Comparison of ENCODE assay signal across 8 cellular contexts in the genomic region with DNA sequence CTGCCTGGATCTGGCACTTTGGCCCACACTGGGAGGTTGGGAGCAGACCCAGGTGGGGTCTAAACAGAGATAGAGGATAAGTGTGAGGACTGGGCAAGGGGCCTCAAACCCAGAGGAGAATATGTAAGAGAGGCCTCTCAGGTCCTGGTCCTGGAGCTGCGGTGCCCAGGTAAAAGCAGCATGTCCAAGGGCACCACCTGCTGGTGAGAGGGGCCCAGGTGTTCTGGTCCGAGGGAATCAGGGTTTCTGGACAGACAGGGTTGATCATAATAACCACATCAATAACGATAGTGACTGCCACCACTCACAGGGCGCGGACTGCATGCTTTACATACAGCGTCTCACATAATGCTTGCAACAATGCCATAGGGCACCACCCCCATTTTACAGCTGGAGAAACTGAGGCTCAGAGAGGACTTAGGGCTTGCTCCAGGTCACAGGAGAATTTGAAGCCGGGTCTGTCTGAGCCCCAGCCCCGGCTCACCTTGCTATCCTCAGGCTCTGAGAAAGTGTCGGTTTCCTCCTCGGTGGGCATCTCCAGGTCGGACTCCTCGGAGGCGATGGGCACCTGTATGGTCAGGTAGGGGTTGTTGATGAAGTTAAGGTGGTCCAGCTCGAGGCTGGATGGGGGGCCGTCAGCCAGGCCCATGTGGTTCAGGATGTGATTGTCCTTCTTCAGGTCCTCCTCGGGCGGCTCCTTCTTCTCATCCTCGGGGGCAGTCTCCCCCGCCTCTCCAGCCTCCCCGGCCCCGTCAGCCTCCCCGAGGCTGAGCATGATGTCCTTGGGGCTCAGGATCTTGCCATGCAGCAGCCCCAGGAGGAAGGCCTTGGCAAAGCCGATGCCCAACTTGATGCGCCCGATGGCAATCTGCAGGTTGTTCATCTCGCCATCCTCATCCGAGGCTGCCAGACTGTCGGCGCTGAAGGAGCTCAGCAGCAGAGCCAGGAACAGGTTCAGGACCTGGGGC.
DNase-seq lines count a peak whose midpoint lies in the region; ATAC-seq and TF ChIP-seq lines count a peak whose summit lies in the region.

No MANE protein-coding gene starts in this region.

- TF ChIP-seq CTCF in NB4 (IDR thresholded peaks at IDR 0.05; ENCODE audit: low read depth, low read length): peak; percentile 11
- peak; percentile 63 for TF ChIP-seq CTCF in retinal pigment epithelial cell (conservative IDR thresholded peaks at IDR 0.05; ENCODE audit: low read depth, low read length)

- H3K4me3 ChIP-seq in NB4 (ENCODE audit: low read depth, low read length): no peak overlapping the region
- H3K4me3 ChIP-seq in retinal pigment epithelial cell (ENCODE audit: low read length): no peak overlapping the region

- DNase-seq in NCI-H2196 (lab: John Stamatoyannopoulos, UW; ENCODE audit: unreplicated experiment) (peak; percentile 52), NCI-H2196 treated with DMSO at 0.1 percent for 48 hours (lab: John Stamatoyannopoulos, UW; ENCODE audit: unreplicated experiment) (no peak), NB4 (ENCODE audit: low read depth) (no peak), retinal pigment epithelial cell (ENCODE audit: low read depth) (no peak), NCI-H2107 (lab: John Stamatoyannopoulos, UW) (no peak), NCI-H2029 treated with DMSO at 0.1 percent for 48 hours (lab: John Stamatoyannopoulos, UW) (no peak)
- peak; percentile 14 for DNase-seq in central memory CD4-positive, alpha-beta T cell

- no peak for ATAC-seq in GM19455 (IDR thresholded peaks at IDR 0.05; ENCODE audit: unreplicated experiment)

- no peak for TF ChIP-seq POLR2A in NB4 (IDR thresholded peaks at IDR 0.05; ENCODE audit: extremely low read depth, insufficient read length)

Comparison
In these comparisons a context has a peak if more than half of its experiments do, and no peak if none do; other contexts are left out.
1. DNase-seq: peak in NCI-H2196 (single experiment) and central memory CD4-positive, alpha-beta T cell (single experiment); none in NCI-H2196 treated with DMSO at 0.1 percent for 48 hours (single experiment), NB4 (single experiment), retinal pigment epithelial cell (single experiment), NCI-H2107 (single experiment) and NCI-H2029 treated with DMSO at 0.1 percent for 48 hours (single experiment).